Comparison of ENCODE assay signal across 21 cellular contexts in the genomic region with DNA sequence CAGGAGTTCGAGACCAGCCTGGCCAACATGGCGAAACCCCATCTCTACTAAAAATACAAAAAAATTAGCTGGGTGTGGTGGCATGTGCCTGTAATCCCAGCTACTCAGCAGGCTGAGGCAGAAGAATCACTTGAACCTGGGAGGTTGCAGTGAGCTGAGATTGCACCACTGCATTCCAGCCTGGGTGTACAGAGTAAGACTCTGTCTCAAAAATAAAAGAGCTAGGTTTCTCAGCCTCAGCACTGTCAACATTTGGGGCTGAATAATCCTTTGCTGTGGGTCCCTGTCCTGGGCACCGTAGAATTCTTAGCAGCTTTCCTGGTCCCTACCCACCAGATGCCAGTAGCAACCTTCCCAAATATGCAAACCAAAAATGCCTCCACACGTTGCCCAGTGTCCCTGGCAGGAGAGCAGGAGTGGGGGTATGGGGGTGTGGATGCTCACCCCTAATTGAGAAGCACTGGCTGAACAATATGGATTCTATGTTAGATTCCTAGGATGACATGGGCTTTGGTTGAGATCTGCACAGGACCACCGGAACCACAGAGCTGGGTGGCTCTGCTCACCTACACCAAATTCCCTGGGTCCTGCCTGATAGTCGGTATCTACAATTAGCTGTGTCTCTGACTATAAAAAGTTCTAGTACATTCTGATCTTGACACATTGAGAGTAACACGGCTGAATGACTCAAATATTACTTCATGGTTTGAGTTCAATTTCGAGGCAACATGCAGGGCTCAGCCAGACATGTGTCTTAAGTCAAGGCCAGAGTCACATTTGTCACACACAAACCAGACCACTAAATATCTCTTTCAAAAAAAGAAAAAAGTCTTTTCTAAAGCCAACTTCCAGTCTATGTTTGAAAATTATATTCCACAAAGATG.
DNase-seq lines count a peak whose midpoint lies in the region; ATAC-seq and TF ChIP-seq lines count a peak whose summit lies in the region.
"Had no signal": no experiment of that assay in that cellular context is flagged by ENCODE, and none has a peak within 500 bp of the region (broad histone marks: within the 10 kb centered on the region; RNA-seq: fewer than 3 reads in every experiment).

No MANE protein-coding gene starts in this region.

- H3K27me3 ChIP-seq in ACC112 (ENCODE audit: insufficient read depth, low read length), result no peaks in the 10 kb centered on the region
- H3K27me3 ChIP-seq in body of pancreas, result no peaks in the 10 kb centered on the region
- H3K27me3 ChIP-seq in heart left ventricle, result no peaks in the 10 kb centered on the region
- no peaks in the 10 kb centered on the region for H3K27me3 ChIP-seq in ovary
- H3K27me3 ChIP-seq in Peyer's patch, result no peaks in the 10 kb centered on the region
- H3K27me3 ChIP-seq: tibial nerve had no signal

- no peak overlapping the region for H3K27ac ChIP-seq in ACC112 (ENCODE audit: low read depth, low read length)
- H3K27ac ChIP-seq in body of pancreas, result peak overlapping the region in 1 of 4 donors; percentile 38
- H3K27ac ChIP-seq in heart left ventricle, result peak overlapping the region in 6 of 12 donors; percentile 9 to 55 (median 40)
- H3K27ac ChIP-seq in ovary, result peak overlapping the region; percentile 4 to 6
- H3K27ac ChIP-seq in Peyer's patch, result no peak overlapping the region
- H3K27ac ChIP-seq: tibial nerve had no signal

- DNase-seq in body of pancreas (peak; percentile 13 to 39 (median 30)), heart left ventricle (peak in 1 of 5 donors; percentile 28), ovary (peak in 1 of 5 donors; percentile 39), SW480 (ENCODE audit: low spot score) (no peak), Peyer's patch (no peak), NCI-H748 (lab: John Stamatoyannopoulos, UW; ENCODE audit: unreplicated experiment) (no peak)
- DNase-seq: 8988T; activated CD4-positive, alpha-beta T cell treated with anti-CD3 and anti-CD28 coated beads for 36 hours; activated effector memory CD4-positive, alpha-beta T cell treated with anti-CD3 and anti-CD28 coated beads, Interleukin-2, amount 50 U/mL, for 16 hours; anterior cingulate cortex; C1 segment of cervical spinal cord; DMS 273 treated with DMSO at 0.1 percent for 48 hours; naive thymus-derived CD4-positive, alpha-beta T cell; NCI-H2171 treated with DMSO at 0.1 percent for 48 hours; NCI-H774; SK-N-SH; stimulated activated CD4-positive, alpha-beta T cell treated with anti-CD3 and anti-CD28 coated beads, Interleukin-12 subunit alpha, Interleukin-12 subunit beta, amount 100 ng/mL, for 4 hours had no signal

- no peak for TF ChIP-seq POLR2A in body of pancreas (IDR thresholded peaks at IDR 0.05)
- TF ChIP-seq POLR2A in heart left ventricle (IDR thresholded peaks at IDR 0.05), result no peak
- TF ChIP-seq POLR2A in ovary (IDR thresholded peaks at IDR 0.05), result no peak
- TF ChIP-seq POLR2A in Peyer's patch (IDR thresholded peaks at IDR 0.05), result no peak

- no peak for TF ChIP-seq CTCF in body of pancreas (IDR thresholded peaks at IDR 0.05)
- TF ChIP-seq CTCF in heart left ventricle (IDR thresholded peaks at IDR 0.05), result no peak
- no peak for TF ChIP-seq CTCF in ovary (IDR thresholded peaks at IDR 0.05)
- TF ChIP-seq CTCF in Peyer's patch (IDR thresholded peaks at IDR 0.05), result no peak

- no peak overlapping the region for H3K4me3 ChIP-seq in ACC112 (ENCODE audit: low read depth, low read length)
- H3K4me3 ChIP-seq in body of pancreas, result no peak overlapping the region
- H3K4me3 ChIP-seq in heart left ventricle, result no peak overlapping the region
- H3K4me3 ChIP-seq in ovary, result no peak overlapping the region
- H3K4me3 ChIP-seq in Peyer's patch, result no peak overlapping the region
- H3K4me3 ChIP-seq: lung, tibial nerve had no signal

- no peak for TF ChIP-seq EP300 in ovary (IDR thresholded peaks at IDR 0.05)

- H3K4me1 ChIP-seq in ACC112 (ENCODE audit: control insufficient read depth, insufficient read depth, low read length, unreplicated experiment), result no peaks in the 10 kb centered on the region
- peaks cover 14% of the 10 kb centered on the region for H3K4me1 ChIP-seq in body of pancreas
- peaks cover 0 to 15% (median 7%) of the 10 kb centered on the region in 12 donors for H3K4me1 ChIP-seq in heart left ventricle
- peaks cover 1% of the 10 kb centered on the region for H3K4me1 ChIP-seq in ovary (ENCODE audit: insufficient read depth)
- H3K4me1 ChIP-seq in Peyer's patch, result no peaks in the 10 kb centered on the region
- H3K4me1 ChIP-seq: tibial nerve had no signal

- H3K36me3 ChIP-seq in ACC112 (ENCODE audit: insufficient read depth, low read length) (no peaks in the 10 kb centered on the region), body of pancreas (replicated peaks in 1 of 2; ENCODE audit: insufficient read depth in 1 of 2, low read depth in 2 of 2) (no peaks in the 10 kb centered on the region), heart left ventricle (no peaks in the 10 kb centered on the region), ovary (no peaks in the 10 kb centered on the region), Peyer's patch (no peaks in the 10 kb centered on the region)
- H3K36me3 ChIP-seq: tibial nerve had no signal

- H3K9me3 ChIP-seq in body of pancreas, result no peaks in the 10 kb centered on the region
- H3K9me3 ChIP-seq in heart left ventricle, result no peaks in the 10 kb centered on the region
- no peaks in the 10 kb centered on the region for H3K9me3 ChIP-seq in ovary
- no peaks in the 10 kb centered on the region for H3K9me3 ChIP-seq in Peyer's patch
- H3K9me3 ChIP-seq: SK-N-SH, tibial nerve had no signal

- WGBS in body of pancreas, 2 donors, result 62 to 68% methylated on average over 8 of the region's 8 CpGs
- WGBS in heart left ventricle, 4 donors, result 54 to 73% (median 61%) methylated on average over 6 to 8 of the region's 8 CpGs
- WGBS in ovary, 3 donors, result 52 to 58% (median 55%) methylated on average over 8 of the region's 8 CpGs

- H2AFZ ChIP-seq in ACC112 (ENCODE audit: low read length, unreplicated experiment), result peak overlapping the region; percentile 41

- peak; percentile 79 for ATAC-seq in body of pancreas
- ATAC-seq in heart left ventricle, result peak; percentile 85 to 98 (median 96)
- ATAC-seq in HG03565 (IDR thresholded peaks at IDR 0.05; ENCODE audit: unreplicated experiment), result no peak
- ATAC-seq: activated CD4-positive, alpha-beta T cell treated with anti-CD3 and anti-CD28 coated beads for 36 hours; naive thymus-derived CD4-positive, alpha-beta T cell had no signal

- no peaks in the 10 kb centered on the region for H3K79me2 ChIP-seq in ACC112 (ENCODE audit: control insufficient read depth, insufficient read depth, low read length, unreplicated experiment)

- intact Hi-C loops in body of pancreas (cut with DNase I), result no loop called here
- intact Hi-C loops in heart left ventricle (cut with DNase I), result no loop called here
- intact Hi-C loops in ovary (cut with DNase I), result no loop called here

Comparison
In these comparisons a context has a peak if more than half of its experiments do, and no peak if none do; other contexts are left out.
1. H3K27ac ChIP-seq: peak in ovary (2 of 2); none in ACC112 (single experiment) and Peyer's patch (0 of 4).
2. DNase-seq: peak in body of pancreas (4 of 4); none in SW480 (single experiment), Peyer's patch (0 of 3) and NCI-H748 (single experiment).